Comparison of ENCODE assay signal across 10 cellular contexts in the genomic region with DNA sequence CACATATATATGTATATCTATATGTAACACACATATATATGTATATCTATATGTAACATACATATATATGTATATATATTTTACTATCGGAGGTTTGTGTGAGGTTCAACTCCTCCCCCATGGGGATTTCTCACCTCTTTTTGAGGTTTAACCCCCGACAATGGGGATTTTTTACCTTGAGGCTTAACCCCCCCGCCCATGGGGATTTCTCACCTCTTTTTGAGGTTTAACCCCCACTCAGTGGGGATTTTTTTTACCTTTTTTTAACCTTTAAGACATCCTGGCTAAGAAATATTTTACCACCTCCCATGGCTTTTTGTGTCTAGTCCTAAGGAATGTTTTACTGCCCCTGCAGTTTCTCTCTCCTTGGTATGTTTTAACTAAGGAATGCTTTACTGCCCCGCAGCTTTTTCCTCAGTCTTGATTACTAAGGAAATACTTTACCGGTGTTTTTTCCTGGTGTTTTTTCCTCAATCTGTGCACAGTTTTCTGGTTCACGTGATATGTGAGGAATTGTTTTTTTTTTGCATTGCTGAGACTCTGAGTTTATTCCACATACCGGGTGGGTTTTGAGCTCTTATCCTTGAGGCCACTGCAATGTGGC.
DNase-seq lines count a peak whose midpoint lies in the region; TF ChIP-seq lines count a peak whose summit lies in the region.
"Had no signal": no experiment of that assay in that cellular context is flagged by ENCODE, and none has a peak within 500 bp of the region (broad histone marks: within the 10 kb centered on the region; RNA-seq: fewer than 3 reads in every experiment).

No MANE protein-coding gene starts in this region.

- no peaks in the 10 kb centered on the region for H3K27me3 ChIP-seq in colonic mucosa
- H3K27me3 ChIP-seq: BLaER1 had no signal

- intact Hi-C loops in colonic mucosa (cut with DNase I): no loop called here

- no peaks in the 10 kb centered on the region for H3K9me3 ChIP-seq in colonic mucosa
- H3K9me3 ChIP-seq: BLaER1 had no signal

- H3K9ac ChIP-seq in colonic mucosa (ENCODE audit: low read depth in 2 of 2, low read length in 2 of 2): no peak overlapping the region
- H3K9ac ChIP-seq: BLaER1 had no signal

- H3K4me1 ChIP-seq in colonic mucosa: no peaks in the 10 kb centered on the region

- H3K4me3 ChIP-seq in colonic mucosa: no peak overlapping the region
- H3K4me3 ChIP-seq: BLaER1 had no signal

- DNase-seq in GM10266 (ENCODE audit: extremely low spot score) (peak; percentile 38), NCI-H1436 treated with DMSO at 0.1 percent for 48 hours (lab: John Stamatoyannopoulos, UW) (no peak), KG1 (lab: John Stamatoyannopoulos, UW) (no peak), NCI-H510A treated with DMSO at 0.1 percent for 48 hours (lab: John Stamatoyannopoulos, UW) (no peak), colonic mucosa (no peak)
- DNase-seq in activated CD4-positive, alpha-beta T cell treated with anti-CD3 and anti-CD28 coated beads, Interleukin-2, amount 50 U/mL, for 1 hour: peak; percentile 33
- DNase-seq in central memory CD4-positive, alpha-beta T cell: peak; percentile 62
- DNase-seq in stimulated activated CD4-positive, alpha-beta T cell treated with anti-CD3 and anti-CD28 coated beads, Interleukin-2, amount 100 ng/mL, for 4 hours (ENCODE audit: low read depth): peak; percentile 57
- DNase-seq: NCI-H1436 had no signal

- TF ChIP-seq CTCF in GM10266 (IDR thresholded peaks at IDR 0.05; ENCODE audit: control insufficient read depth, insufficient read depth, low read depth, missing control alignments) (no peak), colonic mucosa (IDR thresholded peaks at IDR 0.05) (no peak)

- no peak overlapping the region for H3K27ac ChIP-seq in colonic mucosa
- H3K27ac ChIP-seq: BLaER1 had no signal

- H3K36me3 ChIP-seq in colonic mucosa: no peaks in the 10 kb centered on the region
- H3K36me3 ChIP-seq: BLaER1 had no signal

Comparison
In these comparisons a context has a peak if more than half of its experiments do, and no peak if none do; other contexts are left out.
1. DNase-seq: peak in GM10266 (single experiment), activated CD4-positive, alpha-beta T cell treated with anti-CD3 and anti-CD28 coated beads, Interleukin-2, amount 50 U/mL, for 1 hour (single experiment), central memory CD4-positive, alpha-beta T cell (single experiment) and stimulated activated CD4-positive, alpha-beta T cell treated with anti-CD3 and anti-CD28 coated beads, Interleukin-2, amount 100 ng/mL, for 4 hours (single experiment); none in NCI-H1436 treated with DMSO at 0.1 percent for 48 hours (single experiment), KG1 (single experiment), NCI-H510A treated with DMSO at 0.1 percent for 48 hours (single experiment) and colonic mucosa (single experiment).